In genomic region chr2:187920511-187920910, GRCh38 we compare ENCODE assay signal across 31 cellular contexts.
"Had no signal": no experiment of that assay in that cellular context is flagged by ENCODE, and none has a peak within 500 bp of the region (broad histone marks: within the 10 kb centered on the region; RNA-seq: fewer than 3 reads in every experiment).

No MANE protein-coding gene starts in this region.

- H3K4me3 ChIP-seq: cardiac muscle cell, MG63, SJCRH30, SK-N-MC had no signal

- H3K4me3 Mint-ChIP-seq: activated CD4-positive, alpha-beta T cell treated with anti-CD3 and anti-CD28 coated beads for 36 hours; activated CD4-positive, alpha-beta T cell treated with anti-CD3 and anti-CD28 coated beads, Interleukin-2, amount 10 ng/mL, durations not matched to agents 7 days and 5 days; activated CD8-positive, alpha-beta T cell treated with anti-CD3 and anti-CD28 coated beads, Interleukin-2, amount 10 ng/mL, durations not matched to agents 7 days and 5 days; activated naive CD4-positive, alpha-beta T cell treated with anti-CD3 and anti-CD28 coated beads, Interleukin-2, amount 10 ng/mL, durations not matched to agents 7 days and 5 days; activated naive CD8-positive, alpha-beta T cell; activated naive CD8-positive, alpha-beta T cell treated with anti-CD3 and anti-CD28 coated beads, Interleukin-2, amount 50 U/mL, for 24 hours; activated T-cell treated with anti-CD3 and anti-CD28 coated beads, Interleukin-2, amount 50 U/mL, for 24 hours; central memory CD8-positive, alpha-beta T cell; T-helper 1 cell treated with Interleukin-12 subunit alpha and Interleukin-12 subunit beta and Interleukin-4 antibody, amounts not matched to agents 30 μg/mL and 1 μg/mL, for 36 hours; T-helper 2 cell treated with Interferon-gamma antibody and Interleukin-4, amounts not matched to agents 5 μg/mL and 100 μg/mL, for 36 hours had no signal

- H3K27me3 Mint-ChIP-seq: activated CD4-positive, alpha-beta T cell treated with anti-CD3 and anti-CD28 coated beads for 36 hours; activated CD4-positive, alpha-beta T cell treated with anti-CD3 and anti-CD28 coated beads, Interleukin-2, amount 10 ng/mL, durations not matched to agents 7 days and 5 days; activated naive CD4-positive, alpha-beta T cell treated with anti-CD3 and anti-CD28 coated beads, Interleukin-2, amount 10 ng/mL, durations not matched to agents 7 days and 5 days; activated naive CD8-positive, alpha-beta T cell; activated naive CD8-positive, alpha-beta T cell treated with anti-CD3 and anti-CD28 coated beads, Interleukin-2, amount 50 U/mL, for 24 hours; activated T-cell treated with anti-CD3 and anti-CD28 coated beads, Interleukin-2, amount 50 U/mL, for 24 hours; central memory CD8-positive, alpha-beta T cell had no signal

- H3K27me3 ChIP-seq: cardiac muscle cell, MG63, SJCRH30 had no signal

- H3K4me1 Mint-ChIP-seq: activated CD4-positive, alpha-beta T cell treated with anti-CD3 and anti-CD28 coated beads for 36 hours; activated CD4-positive, alpha-beta T cell treated with anti-CD3 and anti-CD28 coated beads, Interleukin-2, amount 10 ng/mL, durations not matched to agents 7 days and 5 days; activated naive CD4-positive, alpha-beta T cell treated with anti-CD3 and anti-CD28 coated beads, Interleukin-2, amount 10 ng/mL, durations not matched to agents 7 days and 5 days; activated naive CD8-positive, alpha-beta T cell treated with anti-CD3 and anti-CD28 coated beads, Interleukin-2, amount 50 U/mL, for 24 hours; central memory CD8-positive, alpha-beta T cell had no signal

- DNase-seq: activated CD4-positive, alpha-beta T cell treated with anti-CD3 and anti-CD28 coated beads for 36 hours; activated CD4-positive, alpha-beta T cell treated with anti-CD3 and anti-CD28 coated beads, Interleukin-2, amount 10 ng/mL, durations not matched to agents 7 days and 5 days; activated CD4-positive, alpha-beta T cell treated with anti-CD3 and anti-CD28 coated beads, Interleukin-2, amount 50 U/mL, for 48 hours; activated CD8-positive, alpha-beta T cell treated with anti-CD3 and anti-CD28 coated beads, Interleukin-2, amount 10 ng/mL, durations not matched to agents 7 days and 5 days; activated naive CD4-positive, alpha-beta T cell treated with anti-CD3 and anti-CD28 coated beads, Interleukin-2, amount 10 ng/mL, durations not matched to agents 7 days and 5 days; activated naive CD8-positive, alpha-beta T cell treated with anti-CD3 and anti-CD28 coated beads, Interleukin-2, amount 50 U/mL, for 24 hours; activated T-cell treated with anti-CD3 and anti-CD28 coated beads, Interleukin-2, amount 50 U/mL, for 24 hours; amniotic stem cell; aorta; Karpas-422; KBM-7; MG63; NCI-H1048; NCI-H1105 treated with DMSO at 0.1 percent for 48 hours; NCI-H1436; NCI-H1694; NCI-H2029; NCI-H2171; NCI-H446; NCI-H510A treated with DMSO at 0.1 percent for 48 hours; NCI-H69; NCI-H82; SHP77; SJCRH30 had no signal

- H3K27ac ChIP-seq: cardiac muscle cell, SJCRH30, SK-N-MC had no signal

- H3K36me3 ChIP-seq: cardiac muscle cell, MG63, SJCRH30 had no signal

- H3K27ac Mint-ChIP-seq: activated CD4-positive, alpha-beta T cell treated with anti-CD3 and anti-CD28 coated beads for 36 hours; activated CD4-positive, alpha-beta T cell treated with anti-CD3 and anti-CD28 coated beads, Interleukin-2, amount 10 ng/mL, durations not matched to agents 7 days and 5 days; activated CD8-positive, alpha-beta T cell treated with anti-CD3 and anti-CD28 coated beads, Interleukin-2, amount 10 ng/mL, durations not matched to agents 7 days and 5 days; activated naive CD4-positive, alpha-beta T cell treated with anti-CD3 and anti-CD28 coated beads, Interleukin-2, amount 10 ng/mL, durations not matched to agents 7 days and 5 days; activated naive CD8-positive, alpha-beta T cell; activated naive CD8-positive, alpha-beta T cell treated with anti-CD3 and anti-CD28 coated beads, Interleukin-2, amount 50 U/mL, for 24 hours; activated T-cell treated with anti-CD3 and anti-CD28 coated beads, Interleukin-2, amount 50 U/mL, for 24 hours; T-helper 1 cell treated with Interleukin-12 subunit alpha and Interleukin-12 subunit beta and Interleukin-4 antibody, amounts not matched to agents 30 μg/mL and 1 μg/mL, for 36 hours; T-helper 2 cell treated with Interferon-gamma antibody and Interleukin-4, amounts not matched to agents 5 μg/mL and 100 μg/mL, for 36 hours had no signal

- ATAC-seq: activated CD4-positive, alpha-beta T cell treated with anti-CD3 and anti-CD28 coated beads for 36 hours; activated CD8-positive, alpha-beta T cell treated with anti-CD3 and anti-CD28 coated beads, Interleukin-2, amount 10 ng/mL, durations not matched to agents 7 days and 5 days; activated naive CD8-positive, alpha-beta T cell treated with anti-CD3 and anti-CD28 coated beads, Interleukin-2, amount 50 U/mL, for 24 hours; Panc1 had no signal

- H3K36me3 Mint-ChIP-seq: activated naive CD4-positive, alpha-beta T cell treated with anti-CD3 and anti-CD28 coated beads, Interleukin-2, amount 10 ng/mL, durations not matched to agents 7 days and 5 days; activated naive CD8-positive, alpha-beta T cell had no signal

- H3K9me3 Mint-ChIP-seq: activated CD4-positive, alpha-beta T cell treated with anti-CD3 and anti-CD28 coated beads, Interleukin-2, amount 10 ng/mL, durations not matched to agents 7 days and 5 days; activated naive CD4-positive, alpha-beta T cell treated with anti-CD3 and anti-CD28 coated beads, Interleukin-2, amount 10 ng/mL, durations not matched to agents 7 days and 5 days; activated T-cell treated with anti-CD3 and anti-CD28 coated beads, Interleukin-2, amount 50 U/mL, for 24 hours; T-helper 1 cell treated with Interleukin-12 subunit alpha and Interleukin-12 subunit beta and Interleukin-4 antibody, amounts not matched to agents 30 μg/mL and 1 μg/mL, for 36 hours; T-helper 2 cell treated with Interferon-gamma antibody and Interleukin-4, amounts not matched to agents 5 μg/mL and 100 μg/mL, for 36 hours had no signal
